In the genomic region with DNA sequence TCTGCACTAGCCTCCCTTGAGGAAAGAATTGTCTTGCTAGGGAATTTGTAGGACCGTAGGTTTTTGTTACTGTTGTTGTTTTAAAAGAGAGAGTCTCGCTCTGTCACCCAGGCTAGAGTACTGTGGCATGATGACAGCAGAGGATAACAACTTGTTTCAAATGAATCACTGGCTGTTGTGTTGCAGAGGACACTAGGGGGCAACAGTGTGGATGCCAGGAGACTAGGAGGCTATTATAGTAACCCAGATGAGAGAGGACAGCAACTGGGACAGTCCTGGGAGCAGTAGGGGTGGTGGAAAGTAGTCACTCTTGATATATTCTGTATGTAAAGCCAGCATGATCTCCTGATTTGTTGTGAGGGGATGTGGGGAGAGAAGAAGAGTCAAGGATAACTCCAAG, we compare ENCODE assay signal across 10 cellular contexts. TPM values are rescaled to one million over a fixed set of nuclear protein-coding genes. Genes with fewer than 3 reads are reported as not detected.
A peak's percentile ranks its signal among the peaks of the same experiment; 100 is the strongest.
DNase-seq lines count a peak whose midpoint lies in the region; ATAC-seq and TF ChIP-seq lines count a peak whose summit lies in the region.
"Had no signal": no experiment of that assay in that cellular context is flagged by ENCODE, and none has a peak within 500 bp of the region (broad histone marks: within the 10 kb centered on the region; RNA-seq: fewer than 3 reads in every experiment).

No MANE protein-coding gene starts in this region.

- H3K27ac ChIP-seq in SJCRH30, result no peak overlapping the region
- H3K27ac ChIP-seq in right cardiac atrium (ENCODE audit: low read length), result no peak overlapping the region
- H3K27ac ChIP-seq in left lung, result no peak overlapping the region
- H3K27ac ChIP-seq in dorsolateral prefrontal cortex, result no peak overlapping the region

- ATAC-seq in right cardiac atrium (peak; percentile 25 to 50), left lung (no peak)

- H3K36me3 ChIP-seq in SJCRH30, result no peaks in the 10 kb centered on the region
- H3K36me3 ChIP-seq in left lung, result no peaks in the 10 kb centered on the region

- intact Hi-C loops in right cardiac atrium (cut with DNase I) (no loop called here), left lung (cut with DNase I) (no loop called here), dorsolateral prefrontal cortex (cut with DNase I) (no loop called here)

- H3K4me3 ChIP-seq in SJCRH30, result no peak overlapping the region
- H3K4me3 ChIP-seq in right cardiac atrium (ENCODE audit: low read length), result no peak overlapping the region
- H3K4me3 ChIP-seq in left lung, result no peak overlapping the region
- no peak overlapping the region for H3K4me3 ChIP-seq in dorsolateral prefrontal cortex

- H3K9me3 ChIP-seq in SJCRH30 (replicated peaks) (no peaks in the 10 kb centered on the region), right cardiac atrium (ENCODE audit: control insufficient read depth, low read length) (no peaks in the 10 kb centered on the region), left lung (no peaks in the 10 kb centered on the region)

- TF ChIP-seq CTCF in GM10266 (IDR thresholded peaks at IDR 0.05; ENCODE audit: control insufficient read depth, insufficient read depth, low read depth, missing control alignments) (peak; percentile 46), left lung (IDR thresholded peaks at IDR 0.05) (no peak), dorsolateral prefrontal cortex (IDR thresholded peaks at IDR 0.05 in 54 of 56, conservative IDR thresholded peaks at IDR 0.05 in 2 of 56; ENCODE audit: low read depth in 1 of 56, partially characterized antibody in 56 of 56) (peak in 17 of 56 donors; percentile 9 to 39 (median 18))

- no peaks in the 10 kb centered on the region for H3K27me3 ChIP-seq in SJCRH30
- no peaks in the 10 kb centered on the region for H3K27me3 ChIP-seq in right cardiac atrium (ENCODE audit: control insufficient read depth, insufficient read depth)
- H3K27me3 ChIP-seq in left lung, result no peaks in the 10 kb centered on the region
- peaks cover 0 to 5% (median 0%) of the 10 kb centered on the region in 45 donors for H3K27me3 ChIP-seq in dorsolateral prefrontal cortex

- H3K4me1 ChIP-seq in SJCRH30 (peaks cover 45% of the 10 kb centered on the region), right cardiac atrium (ENCODE audit: control insufficient read depth, insufficient read depth, low read length) (peaks cover 5% of the 10 kb centered on the region), left lung (peaks cover 0 to 4% of the 10 kb centered on the region in 2 donors)

- DNase-seq in GM10266 (ENCODE audit: extremely low spot score), result peak; percentile 22
- peak; percentile 73 for DNase-seq in HCEC 1CT
- peak; percentile 66 to 80 for DNase-seq in SJCRH30
- DNase-seq in right cardiac atrium, result no peak
- DNase-seq in UCSD-AML1 (lab: John Stamatoyannopoulos, UW; ENCODE audit: unreplicated experiment), result no peak
- DNase-seq in left lung, result no peak
- DNase-seq in COLO668 (lab: John Stamatoyannopoulos, UW; ENCODE audit: unreplicated experiment), result no peak
- DNase-seq in dorsolateral prefrontal cortex, result no peak
- DNase-seq: naive B cell had no signal

- 67% methylated on average over 2 of the region's 2 CpGs for WGBS in right cardiac atrium

RNA-seq across cellular contexts. Expression of a gene that starts 41.8 kb away (rescaled TPM):
- total RNA-seq in SJCRH30 (2014; rRNA removed; shearing (Covaris generic)), result 22.0 and 28.5 TPM in 2 replicates
- total RNA-seq in right cardiac atrium (10 to 100 TPM; 32.0 to 45.8 (median 33.4) TPM), left lung (100 to 1,000 TPM in 1 of 2 donors, 10 to 100 TPM in 1; 87.5 to 152 TPM), dorsolateral prefrontal cortex (10 to 100 TPM; 11.7 to 46.8 (median 26.5) TPM)
- polyA plus RNA-seq in right cardiac atrium, result 24.2 TPM
- total RNA-seq: T-helper 2 cell treated with Interferon-gamma antibody and Interleukin-4, amounts not matched to agents 100 ng/mL and 5 ng/mL, for 36 hours had no signal

RNA-seq across cellular contexts. Expression of a gene that starts 51.0 kb away (rescaled TPM):
- 0.18 TPM in 1 of 2 replicates, not detected in the other for total RNA-seq in SJCRH30 (2014; rRNA removed; shearing (Covaris generic))
- not detected for total RNA-seq in right cardiac atrium
- not detected for polyA plus RNA-seq in right cardiac atrium
- not detected for total RNA-seq in left lung
- total RNA-seq in dorsolateral prefrontal cortex, result under 1 TPM in 4 of 120 experiments, not detected in 116; 0.25 to 0.48 (median 0.41) TPM
- total RNA-seq: T-helper 2 cell treated with Interferon-gamma antibody and Interleukin-4, amounts not matched to agents 100 ng/mL and 5 ng/mL, for 36 hours had no signal

Comparison
In these comparisons a context has a peak if more than half of its experiments do, and no peak if none do; other contexts are left out.
1. DNase-seq: peak in GM10266 (single experiment), HCEC 1CT (single experiment) and SJCRH30 (2 of 2); none in right cardiac atrium (0 of 3), UCSD-AML1 (single experiment), left lung (0 of 2), COLO668 (single experiment) and dorsolateral prefrontal cortex (0 of 10).